In genomic region chr6:122997541-122998150, GRCh38 we compare ENCODE assay signal across 14 cellular contexts. TPM values are rescaled to one million over a fixed set of nuclear protein-coding genes. Genes with fewer than 3 reads are reported as not detected.
A peak's percentile ranks its signal among the peaks of the same experiment; 100 is the strongest.
DNase-seq lines count a peak whose midpoint lies in the region; ATAC-seq and TF ChIP-seq lines count a peak whose summit lies in the region.
"Had no signal": no experiment of that assay in that cellular context is flagged by ENCODE, and none has a peak within 500 bp of the region (broad histone marks: within the 10 kb centered on the region; RNA-seq: fewer than 3 reads in every experiment).

No MANE protein-coding gene starts in this region.

- H3K4me3 Mint-ChIP-seq in neural progenitor cell = peak overlapping the region; percentile 90
- H3K4me3 Mint-ChIP-seq: CD8-positive, alpha-beta memory T cell had no signal

- ATAC-seq in HG02870 (IDR thresholded peaks at IDR 0.05; ENCODE audit: unreplicated experiment) = no peak

- H3K4me1 Mint-ChIP-seq in neural progenitor cell = peaks cover 16% of the 10 kb centered on the region

- DNase-seq in ELF-1 (ENCODE audit: low read depth, low spot score) (peak; percentile 14), NCI-H146 (lab: John Stamatoyannopoulos, UW) (peak; percentile 80), cerebellar cortex (ENCODE audit: low spot score) (peak; percentile 82), neural progenitor cell (ENCODE audit: low spot score) (no peak), AG20443 (ENCODE audit: low spot score) (no peak), NCI-H2227 treated with DMSO at 0.1 percent for 48 hours (lab: John Stamatoyannopoulos, UW) (no peak), OCI-M2 (lab: John Stamatoyannopoulos, UW; ENCODE audit: unreplicated experiment) (no peak)
- DNase-seq: BE2C; CD8-positive, alpha-beta memory T cell; H7; Kasumi-1; NCI-H510A; SIG-M5 had no signal

- no peak overlapping the region for H3K27ac ChIP-seq in neural progenitor cell

- peaks cover 7% of the 10 kb centered on the region for H3K4me1 ChIP-seq in neural progenitor cell
- H3K4me1 ChIP-seq: BE2C had no signal

- no peak for TF ChIP-seq CTCF in neural progenitor cell (IDR thresholded peaks at IDR 0.05)

- H3K4me3 ChIP-seq in neural progenitor cell = no peak overlapping the region

- H3K27me3 ChIP-seq in neural progenitor cell = peaks cover 99% of the 10 kb centered on the region

- no peaks in the 10 kb centered on the region for H3K9me3 ChIP-seq in neural progenitor cell (ENCODE audit: low read depth)

- no peak overlapping the region for H3K4me2 ChIP-seq in neural progenitor cell

- H3K27ac Mint-ChIP-seq in neural progenitor cell = no peak overlapping the region

- H2AFZ ChIP-seq in neural progenitor cell (replicated peaks) = no peak overlapping the region

- H3K79me2 ChIP-seq in neural progenitor cell (ENCODE audit: low read depth) = no peaks in the 10 kb centered on the region

- peaks cover 11% of the 10 kb centered on the region for H3F3A ChIP-seq in neural progenitor cell (ENCODE audit: low read depth)

- no peaks in the 10 kb centered on the region for H3K36me3 Mint-ChIP-seq in neural progenitor cell

- H3K9ac ChIP-seq in neural progenitor cell = no peak overlapping the region

- H3K36me3 ChIP-seq in neural progenitor cell = no peaks in the 10 kb centered on the region
- H3K36me3 ChIP-seq: BE2C had no signal

- H3K9me3 Mint-ChIP-seq in neural progenitor cell = no peaks in the 10 kb centered on the region

- H4K20me1 ChIP-seq in neural progenitor cell (ENCODE audit: low read depth) = no peaks in the 10 kb centered on the region

- H3K27me3 Mint-ChIP-seq in neural progenitor cell (ENCODE audit: insufficient read depth, low read depth) = peaks cover 11% of the 10 kb centered on the region

RNA-seq across cellular contexts. Expression of gene CLVS2, which starts 1.6 kb away (rescaled TPM):
- 0.84 and 1.8 TPM in 2 replicates for total RNA-seq in neural progenitor cell (ENCODE audit: low replicate concordance)
- total RNA-seq: CD8-positive, alpha-beta memory T cell had no signal

Comparison
In these comparisons a context has a peak if more than half of its experiments do, and no peak if none do; other contexts are left out.
1. DNase-seq: peak in ELF-1 (single experiment), NCI-H146 (single experiment) and cerebellar cortex (single experiment); none in neural progenitor cell (single experiment), AG20443 (single experiment), NCI-H2227 treated with DMSO at 0.1 percent for 48 hours (single experiment) and OCI-M2 (single experiment).